In the genomic region with DNA sequence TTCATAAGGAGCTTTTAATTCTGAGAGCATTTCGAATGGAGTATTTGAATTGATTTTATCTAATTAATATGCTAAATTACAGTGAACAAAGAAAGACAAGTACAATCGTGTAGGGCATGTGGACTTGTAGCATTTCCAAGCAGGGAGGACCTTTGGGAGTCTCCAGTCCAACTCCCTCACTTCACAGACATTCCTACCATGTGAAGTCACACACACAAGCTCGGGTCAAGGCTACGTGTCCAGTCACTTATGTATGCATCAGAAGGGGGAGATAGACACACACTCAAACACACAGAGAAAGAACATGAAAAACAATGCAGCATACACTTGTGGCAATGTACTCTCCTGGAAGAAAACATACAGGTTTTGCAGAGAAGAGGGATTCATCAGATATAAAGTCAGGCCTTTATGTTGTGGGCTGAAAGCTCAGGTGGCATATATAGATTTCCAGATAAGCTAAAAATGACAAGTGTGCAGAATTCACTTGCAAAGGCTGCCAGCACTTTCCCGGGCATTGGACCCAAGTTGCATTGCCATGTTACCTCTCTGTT, we compare ENCODE assay signal across 12 cellular contexts.
A peak's percentile ranks its signal among the peaks of the same experiment; 100 is the strongest.
DNase-seq lines count a peak whose midpoint lies in the region; ATAC-seq and TF ChIP-seq lines count a peak whose summit lies in the region.
"Had no signal": no experiment of that assay in that cellular context is flagged by ENCODE, and none has a peak within 500 bp of the region (broad histone marks: within the 10 kb centered on the region; RNA-seq: fewer than 3 reads in every experiment).

No MANE protein-coding gene starts in this region.

- intact Hi-C loops in heart right ventricle (cut with DNase I) (no loop called here), left ventricle myocardium inferior (cut with micrococcal nuclease) (no loop called here), aorta (cut with DNase I) (no loop called here)

- no peaks in the 10 kb centered on the region for H3K27me3 ChIP-seq in heart right ventricle
- H3K27me3 ChIP-seq in left ventricle myocardium inferior (ENCODE audit: low read depth) = no peaks in the 10 kb centered on the region
- H3K27me3 ChIP-seq in adipocyte (replicated peaks; ENCODE audit: control insufficient read depth, insufficient read depth, low read length) = no peaks in the 10 kb centered on the region
- no peaks in the 10 kb centered on the region for H3K27me3 ChIP-seq in iPS-20b (ENCODE audit: insufficient read depth, low read length)
- no peaks in the 10 kb centered on the region for H3K27me3 ChIP-seq in aorta (ENCODE audit: control insufficient read depth in 1 of 2, insufficient read depth in 2 of 2, low read length in 1 of 2)

- DNase-seq in heart right ventricle = no peak
- DNase-seq in left ventricle myocardium inferior = no peak
- DNase-seq in adipocyte (ENCODE audit: low read depth) = peak; percentile 66
- DNase-seq in aorta = no peak
- no peak for DNase-seq in SIG-M5 treated with dmso at 0.1 percent for 504 hours (lab: John Stamatoyannopoulos, UW; ENCODE audit: unreplicated experiment)
- no peak for DNase-seq in putamen (ENCODE audit: low spot score)
- DNase-seq: activated naive CD4-positive, alpha-beta T cell treated with anti-CD3 and anti-CD28 coated beads, Interleukin-2, amount 50 U/mL, for 16 hours; CD4-positive, CD25-positive, alpha-beta regulatory T cell; NCI-H2029 treated with DMSO at 0.1 percent for 48 hours; spleen had no signal

- H3K4me3 ChIP-seq in heart right ventricle (no peak overlapping the region), left ventricle myocardium inferior (no peak overlapping the region), adipocyte (ENCODE audit: low read length) (peak overlapping the region; percentile 31), iPS-20b (ENCODE audit: low read length) (no peak overlapping the region), aorta (ENCODE audit: low read length in 2 of 2) (no peak overlapping the region)
- H3K4me3 ChIP-seq: spleen had no signal

- WGBS in heart right ventricle, 2 donors = 24 to 25% methylated on average over 5 of the region's 5 CpGs
- WGBS in aorta, 2 donors = 10 to 15% methylated on average over 5 of the region's 5 CpGs

- H3K9ac ChIP-seq in adipocyte (ENCODE audit: low read length) = no peak overlapping the region
- 0 out of 2 replicates have a peak overlapping the region, but pooled peaks have one; percentile 37 for H3K9ac ChIP-seq in iPS-20b (ENCODE audit: low read depth, low read length)

- H3K36me3 ChIP-seq in heart right ventricle (no peaks in the 10 kb centered on the region), left ventricle myocardium inferior (no peaks in the 10 kb centered on the region), adipocyte (ENCODE audit: control insufficient read depth, insufficient read depth, low read length, severe bottlenecking) (no peaks in the 10 kb centered on the region), iPS-20b (ENCODE audit: insufficient read depth, low read depth, low read length) (no peaks in the 10 kb centered on the region), aorta (ENCODE audit: control insufficient read depth in 1 of 2, insufficient read depth in 2 of 2, low read length in 1 of 2) (no peaks in the 10 kb centered on the region)
- H3K36me3 ChIP-seq: spleen had no signal

- ATAC-seq in heart right ventricle (peak in 7 of 8 donors; percentile 42 to 75 (median 70)), aorta (ENCODE audit: low FRiP score) (peak; percentile 53), GM21619 (IDR thresholded peaks at IDR 0.05; ENCODE audit: unreplicated experiment) (no peak)

- TF ChIP-seq CTCF in heart right ventricle (IDR thresholded peaks at IDR 0.05) (no peak), left ventricle myocardium inferior (IDR thresholded peaks at IDR 0.05; ENCODE audit: borderline replicate concordance) (no peak)

- H3K9me3 ChIP-seq in heart right ventricle (no peaks in the 10 kb centered on the region), left ventricle myocardium inferior (replicated peaks) (no peaks in the 10 kb centered on the region), adipocyte (ENCODE audit: control insufficient read depth, low read length) (no peaks in the 10 kb centered on the region), iPS-20b (ENCODE audit: insufficient read depth, low read depth, low read length) (no peaks in the 10 kb centered on the region), aorta (ENCODE audit: control insufficient read depth, low read length) (no peaks in the 10 kb centered on the region)
- H3K9me3 ChIP-seq: spleen had no signal

- H3K4me1 ChIP-seq in heart right ventricle (peaks cover 0 to 17% (median 10%) of the 10 kb centered on the region in 9 donors), left ventricle myocardium inferior (peaks cover 14% of the 10 kb centered on the region), adipocyte (ENCODE audit: control insufficient read depth, insufficient read depth, low read length) (peaks cover 22% of the 10 kb centered on the region), iPS-20b (ENCODE audit: insufficient read depth, low read length) (peaks cover 25% of the 10 kb centered on the region; the same call in 1 of the 2 replicates), aorta (ENCODE audit: control insufficient read depth in 1 of 2, insufficient read depth in 2 of 2, low read length in 2 of 2) (peaks cover 0 to 3% of the 10 kb centered on the region in 2 donors)
- H3K4me1 ChIP-seq: spleen had no signal

- H3K27ac ChIP-seq in heart right ventricle = peak overlapping the region in 2 of 10 donors; percentile 35 to 58
- H3K27ac ChIP-seq in left ventricle myocardium inferior (replicated peaks) = no peak overlapping the region
- H3K27ac ChIP-seq in iPS-20b (ENCODE audit: low read length) = no peak overlapping the region
- peak overlapping the region in 1 of 2 donors; percentile 75 for H3K27ac ChIP-seq in aorta (ENCODE audit: low read depth in 1 of 2, low read length in 2 of 2)
- H3K27ac ChIP-seq: spleen had no signal
